Comparison of ENCODE assay signal across 10 cellular contexts in genomic region chr22:21032037-21032842, GRCh38. TPM values are rescaled to one million over a fixed set of nuclear protein-coding genes. Genes with fewer than 3 reads are reported as not detected.
DNase-seq lines count a peak whose midpoint lies in the region; ATAC-seq and TF ChIP-seq lines count a peak whose summit lies in the region.
"Had no signal": no experiment of that assay in that cellular context is flagged by ENCODE, and none has a peak within 500 bp of the region (broad histone marks: within the 10 kb centered on the region; RNA-seq: fewer than 3 reads in every experiment).

A gene with protein sequence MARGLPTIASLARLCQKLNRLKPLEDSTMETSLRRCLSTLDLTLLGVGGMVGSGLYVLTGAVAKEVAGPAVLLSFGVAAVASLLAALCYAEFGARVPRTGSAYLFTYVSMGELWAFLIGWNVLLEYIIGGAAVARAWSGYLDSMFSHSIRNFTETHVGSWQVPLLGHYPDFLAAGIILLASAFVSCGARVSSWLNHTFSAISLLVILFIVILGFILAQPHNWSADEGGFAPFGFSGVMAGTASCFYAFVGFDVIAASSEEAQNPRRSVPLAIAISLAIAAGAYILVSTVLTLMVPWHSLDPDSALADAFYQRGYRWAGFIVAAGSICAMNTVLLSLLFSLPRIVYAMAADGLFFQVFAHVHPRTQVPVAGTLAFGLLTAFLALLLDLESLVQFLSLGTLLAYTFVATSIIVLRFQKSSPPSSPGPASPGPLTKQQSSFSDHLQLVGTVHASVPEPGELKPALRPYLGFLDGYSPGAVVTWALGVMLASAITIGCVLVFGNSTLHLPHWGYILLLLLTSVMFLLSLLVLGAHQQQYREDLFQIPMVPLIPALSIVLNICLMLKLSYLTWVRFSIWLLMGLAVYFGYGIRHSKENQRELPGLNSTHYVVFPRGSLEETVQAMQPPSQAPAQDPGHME (minus strand): TSS chr22:21032561. CDS start chr22:21031812, 749 bp downstream.

- peak within 1 kb of the TSS; percentile 70 for H2BK15ac ChIP-seq in mesenchymal stem cell (ENCODE audit: low read depth, poor library complexity, severe bottlenecking)

- intact Hi-C loops in dorsolateral prefrontal cortex (cut with DNase I) = no loop called here
- intact Hi-C loops in transverse colon (cut with DNase I; ENCODE audit: low total_unique reads) = no loop called here

- no peak for DNase-seq in activated naive CD4-positive, alpha-beta T cell treated with anti-CD3 and anti-CD28 coated beads, Interleukin-2, amount 50 U/mL, for 16 hours
- peak in 6 of 10 donors; percentile 46 to 80 (median 58) for DNase-seq in dorsolateral prefrontal cortex
- no peak for DNase-seq in mesenchymal stem cell
- peak; percentile 17 for DNase-seq in transverse colon
- DNase-seq in stimulated activated CD4-positive, alpha-beta T cell treated with anti-CD3 and anti-CD28 coated beads, Interleukin-4, amount 100 ng/mL, for 24 hours = no peak
- DNase-seq: CD4-positive, CD25-positive, alpha-beta regulatory T cell had no signal

- peak within 1 kb of the TSS; percentile 39 for H2BK120ac ChIP-seq in mesenchymal stem cell (ENCODE audit: low read depth, low read length)

- peak within 1 kb of the TSS; percentile 29 for H2AFZ ChIP-seq in mesenchymal stem cell (ENCODE audit: low read depth, low read length)

- peak within 1 kb of the TSS in 1 of 2 experiments; percentile 6 for H2BK12ac ChIP-seq in mesenchymal stem cell (ENCODE audit: low read length in 2 of 2)

- H3K4me2 ChIP-seq in mesenchymal stem cell (ENCODE audit: low read length, poor library complexity, severe bottlenecking) = peak within 1 kb of the TSS; percentile 71

- H3K4me3 ChIP-seq in dorsolateral prefrontal cortex (peak within 1 kb of the TSS in 58 of 59 donors; percentile 16 to 67 (median 54)), mesenchymal stem cell (ENCODE audit: insufficient read depth in 1 of 2, low read depth in 1 of 2, low read length in 2 of 2) (peak within 1 kb of the TSS; percentile 37 to 61), transverse colon (peak within 1 kb of the TSS in 3 of 4 donors; percentile 24 to 30 (median 28))

- H3K9me3 ChIP-seq in mesenchymal stem cell (ENCODE audit: control insufficient read depth, low read length) (no peaks in the 10 kb centered on the region), transverse colon (no peaks in the 10 kb centered on the region)

- peak within 1 kb of the TSS; percentile 31 for H4K91ac ChIP-seq in mesenchymal stem cell (ENCODE audit: low read length)

- H3K4me1 ChIP-seq in mesenchymal stem cell (ENCODE audit: control insufficient read depth, insufficient read depth, low read depth, low read length) (peaks cover 21% of the 10 kb centered on the region), transverse colon (peaks cover 7 to 9% (median 7%) of the 10 kb centered on the region in 4 donors)

- no peaks in the 10 kb centered on the region for H3K9me3 Mint-ChIP-seq in activated naive CD4-positive, alpha-beta T cell treated with anti-CD3 and anti-CD28 coated beads, Interleukin-2, amount 50 U/mL, for 24 hours
- H3K9me3 Mint-ChIP-seq: CD4-positive, CD25-positive, alpha-beta regulatory T cell had no signal

- WGBS in mesenchymal stem cell = 18% methylated on average over 52 of the region's 58 CpGs
- WGBS in transverse colon (ENCODE audit: low coverage in 1 of 2), 2 donors = 20% methylated on average over 37 of the region's 58 CpGs; no CpG with 5 or more reads in 1 of the 2 donors

- H3K23ac ChIP-seq in mesenchymal stem cell (ENCODE audit: low read length in 2 of 2) = peak within 1 kb of the TSS in 1 of 2 experiments; percentile 73

- peak within 1 kb of the TSS; percentile 79 for H4K8ac ChIP-seq in mesenchymal stem cell (ENCODE audit: low read length)

- ATAC-seq in HG03520 (IDR thresholded peaks at IDR 0.05; ENCODE audit: unreplicated experiment) (no peak), GM19455 (IDR thresholded peaks at IDR 0.05; ENCODE audit: unreplicated experiment) (no peak)

- H3K27ac Mint-ChIP-seq in activated naive CD4-positive, alpha-beta T cell treated with anti-CD3 and anti-CD28 coated beads, Interleukin-2, amount 50 U/mL, for 24 hours = no peak within 1 kb of the TSS
- H3K27ac Mint-ChIP-seq: CD4-positive, CD25-positive, alpha-beta regulatory T cell had no signal

- H3K27me3 ChIP-seq in dorsolateral prefrontal cortex = peaks cover 0 to 26% (median 8%) of the 10 kb centered on the region in 45 donors
- H3K27me3 ChIP-seq in mesenchymal stem cell (ENCODE audit: control insufficient read depth in 1 of 2, insufficient read depth in 1 of 2, low read length in 2 of 2) = peaks cover 36 to 53% of the 10 kb centered on the region in 2 experiments
- H3K27me3 ChIP-seq in transverse colon = peaks cover 25% of the 10 kb centered on the region

- peak within 1 kb of the TSS in 1 of 2 experiments; percentile 57 for H3K18ac ChIP-seq in mesenchymal stem cell (ENCODE audit: low read depth in 1 of 2, low read length in 2 of 2)

- H3K36me3 Mint-ChIP-seq in activated naive CD4-positive, alpha-beta T cell treated with anti-CD3 and anti-CD28 coated beads, Interleukin-2, amount 50 U/mL, for 24 hours = no peaks in the 10 kb centered on the region
- H3K36me3 Mint-ChIP-seq: CD4-positive, CD25-positive, alpha-beta regulatory T cell had no signal

- in situ Hi-C loops in transverse colon (cut with MboI; ENCODE audit: low pct_ligation_motif_present in 1 of 4, low pct_unique_long_range_greater_than_20kb in 1 of 4, low sequenced_read_pairs in 3 of 4) = no loop called here

- no peak within 1 kb of the TSS for H2AK5ac ChIP-seq in mesenchymal stem cell (ENCODE audit: low read length, severe bottlenecking)

- no peaks in the 10 kb centered on the region for H3K4me1 Mint-ChIP-seq in activated naive CD4-positive, alpha-beta T cell treated with anti-CD3 and anti-CD28 coated beads, Interleukin-2, amount 50 U/mL, for 24 hours

- H3K14ac ChIP-seq in mesenchymal stem cell (ENCODE audit: low read length in 2 of 2) = no peak within 1 kb of the TSS

- peak within 1 kb of the TSS in 1 of 2 experiments; percentile 37 for H3K4ac ChIP-seq in mesenchymal stem cell (ENCODE audit: low read depth in 1 of 2, low read length in 2 of 2)

- H3K79me1 ChIP-seq in mesenchymal stem cell (replicated peaks; ENCODE audit: low read length, poor library complexity, severe bottlenecking) = no peaks in the 10 kb centered on the region

- no peak for TF ChIP-seq EP300 in transverse colon (IDR thresholded peaks at IDR 0.05; ENCODE audit: low read depth)

- no peak for TF ChIP-seq POLR2A in transverse colon (IDR thresholded peaks at IDR 0.05)

- H3K9ac ChIP-seq in mesenchymal stem cell (ENCODE audit: low read length) = no peak within 1 kb of the TSS

- peak within 1 kb of the TSS; percentile 15 for H3K4me3 Mint-ChIP-seq in activated naive CD4-positive, alpha-beta T cell treated with anti-CD3 and anti-CD28 coated beads, Interleukin-2, amount 50 U/mL, for 24 hours

- H2BK5ac ChIP-seq in mesenchymal stem cell (ENCODE audit: low read depth, low read length, poor library complexity, severe bottlenecking) = no peak within 1 kb of the TSS

- H3K36me3 ChIP-seq in mesenchymal stem cell (ENCODE audit: control insufficient read depth in 1 of 2, insufficient read depth in 2 of 2, low read depth in 1 of 2, low read length in 2 of 2) = peaks cover 0 to 4% of the 10 kb centered on the region in 2 experiments
- H3K36me3 ChIP-seq in transverse colon = no peaks in the 10 kb centered on the region

- TF ChIP-seq CTCF in dorsolateral prefrontal cortex (IDR thresholded peaks at IDR 0.05 in 54 of 56, conservative IDR thresholded peaks at IDR 0.05 in 2 of 56; ENCODE audit: low read depth in 1 of 56, partially characterized antibody in 56 of 56) (no peak), transverse colon (IDR thresholded peaks at IDR 0.05) (no peak)

- peaks cover 17% of the 10 kb centered on the region for H3K27me3 Mint-ChIP-seq in activated naive CD4-positive, alpha-beta T cell treated with anti-CD3 and anti-CD28 coated beads, Interleukin-2, amount 50 U/mL, for 24 hours

- peak within 1 kb of the TSS in 38 of 59 donors; percentile 3 to 78 (median 38) for H3K27ac ChIP-seq in dorsolateral prefrontal cortex
- H3K27ac ChIP-seq in mesenchymal stem cell (ENCODE audit: low read length, poor library complexity, severe bottlenecking) = no peak within 1 kb of the TSS
- peak within 1 kb of the TSS in 1 of 4 donors; percentile 11 for H3K27ac ChIP-seq in transverse colon

RNA-seq across cellular contexts. Expression of the gene that starts here (rescaled TPM):
- total RNA-seq in dorsolateral prefrontal cortex (10 to 100 TPM in 14 of 120 experiments, 1 to 10 TPM in 106; 2.2 to 13.5 (median 7.9) TPM), transverse colon (1 to 10 TPM in 1 of 4 donors, under 1 TPM in 1, not detected in 2; 0.64 to 4.1 TPM)
- polyA plus RNA-seq in mesenchymal stem cell (2013, experiment 1 of 2) = 0.11 TPM
- polyA plus RNA-seq in mesenchymal stem cell (2013, experiment 2 of 2) = 0.16 TPM
- total RNA-seq: CD4-positive, CD25-positive, alpha-beta regulatory T cell; HT1080 had no signal

Comparison
In these comparisons a context has a peak if more than half of its experiments do, and no peak if none do; other contexts are left out.
1. DNase-seq: peak in dorsolateral prefrontal cortex (6 of 10) and transverse colon (single experiment); none in activated naive CD4-positive, alpha-beta T cell treated with anti-CD3 and anti-CD28 coated beads, Interleukin-2, amount 50 U/mL, for 16 hours (single experiment), mesenchymal stem cell (single experiment) and stimulated activated CD4-positive, alpha-beta T cell treated with anti-CD3 and anti-CD28 coated beads, Interleukin-4, amount 100 ng/mL, for 24 hours (single experiment).
2. Peak in every context shown above with its lines, with median percentiles within 50 percentile points of each other: H3K4me3 ChIP-seq.